Comparison of ENCODE assay signal across 1 cellular context in the genomic region with DNA sequence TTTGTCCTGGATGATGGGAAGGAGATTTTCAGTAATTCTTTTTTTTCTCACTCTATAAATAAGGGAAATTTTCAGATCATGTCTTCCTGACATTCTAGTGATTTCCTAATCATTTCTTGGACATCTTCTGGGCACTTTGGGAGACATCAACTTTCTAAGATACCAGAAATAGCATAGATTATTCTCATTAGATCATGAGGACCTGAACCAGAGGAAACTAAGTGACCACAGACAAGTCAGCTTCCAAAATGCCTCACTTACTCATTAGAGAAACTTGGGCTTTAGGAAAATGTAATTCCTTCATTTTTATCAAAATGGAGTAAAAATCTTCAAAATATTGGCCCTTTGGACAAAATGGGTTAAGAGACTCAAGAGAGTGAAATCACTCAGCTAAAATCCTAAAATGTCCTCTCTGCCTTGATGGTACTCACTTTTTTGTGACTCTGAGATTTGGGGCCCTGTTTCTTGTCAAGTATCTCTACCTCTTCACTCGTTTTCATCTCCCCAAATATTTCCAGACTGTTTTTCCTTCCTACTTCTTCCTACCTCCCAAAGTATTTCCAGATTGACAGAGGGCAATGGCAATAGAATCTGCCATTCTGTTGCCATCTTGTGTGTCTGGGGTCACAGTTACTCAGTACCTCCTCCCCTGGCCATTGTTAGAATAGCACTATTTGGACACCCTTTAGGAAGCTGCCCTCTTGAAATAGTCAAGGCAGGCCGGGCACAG.
TF ChIP-seq lines count a peak whose summit lies in the region.

No MANE protein-coding gene starts in this region.

TF ChIP-seq in K562, 482 proteins besides CTCF, POLR2A, EP300 and RAD21 (continued from another document and continues in another):
- TF ChIP-seq, protein P1, sequence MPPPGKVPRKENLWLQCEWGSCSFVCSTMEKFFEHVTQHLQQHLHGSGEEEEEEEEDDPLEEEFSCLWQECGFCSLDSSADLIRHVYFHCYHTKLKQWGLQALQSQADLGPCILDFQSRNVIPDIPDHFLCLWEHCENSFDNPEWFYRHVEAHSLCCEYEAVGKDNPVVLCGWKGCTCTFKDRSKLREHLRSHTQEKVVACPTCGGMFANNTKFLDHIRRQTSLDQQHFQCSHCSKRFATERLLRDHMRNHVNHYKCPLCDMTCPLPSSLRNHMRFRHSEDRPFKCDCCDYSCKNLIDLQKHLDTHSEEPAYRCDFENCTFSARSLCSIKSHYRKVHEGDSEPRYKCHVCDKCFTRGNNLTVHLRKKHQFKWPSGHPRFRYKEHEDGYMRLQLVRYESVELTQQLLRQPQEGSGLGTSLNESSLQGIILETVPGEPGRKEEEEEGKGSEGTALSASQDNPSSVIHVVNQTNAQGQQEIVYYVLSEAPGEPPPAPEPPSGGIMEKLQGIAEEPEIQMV (tag; conservative IDR thresholded peaks at IDR 0.05; ENCODE audit: low read depth): peak; percentile 43; the same call in 1 of the 2 replicates
- TF ChIP-seq PTBP1 (IDR thresholded peaks at IDR 0.05; ENCODE audit: low read depth, low read length) (no peak), ZNF263 (CRISPR knock-in tag; IDR thresholded peaks at IDR 0.05; ENCODE audit: borderline replicate concordance) (no peak), DMBX1 (CRISPR knock-in tag; IDR thresholded peaks at IDR 0.05; ENCODE audit: borderline replicate concordance) (peak; percentile 82), FUS (optimal IDR thresholded peaks at IDR 0.05; ENCODE audit: low read depth, low read length) (no peak), ZNF655 (CRISPR knock-in tag; IDR thresholded peaks at IDR 0.05) (no peak), GATA2 (CRISPR knock-in tag; IDR thresholded peaks at IDR 0.05) (no peak), RFX5 (IDR thresholded peaks at IDR 0.05; ENCODE audit: low read depth, low read length) (no peak), ZNF444 (CRISPR knock-in tag; IDR thresholded peaks at IDR 0.05) (no peak), ZFPM2 (CRISPR knock-in tag; IDR thresholded peaks at IDR 0.05) (no peak), XRCC4 (IDR thresholded peaks at IDR 0.05; ENCODE audit: extremely low read depth, insufficient read depth, insufficient read length) (no peak), THRB (CRISPR knock-in tag; conservative IDR thresholded peaks at IDR 0.05) (no peak), ZC3H8 (IDR thresholded peaks at IDR 0.05) (no peak), ZFP36 (IDR thresholded peaks at IDR 0.05; ENCODE audit: low read depth, low read length, partially characterized antibody) (no peak), ZC3H11A (IDR thresholded peaks at IDR 0.05; ENCODE audit: low read depth, low read length) (no peak), PYGO2 (tag; IDR thresholded peaks at IDR 0.05) (peak; percentile 79; the same call in 1 of the 2 replicates), CEBPZ (IDR thresholded peaks at IDR 0.05; ENCODE audit: borderline replicate concordance, low read depth, low read length) (no peak), ATF2 (CRISPR knock-in tag; IDR thresholded peaks at IDR 0.05) (no peak), FOXA1 (IDR thresholded peaks at IDR 0.05; ENCODE audit: borderline replicate concordance) (no peak), HES1 (IDR thresholded peaks at IDR 0.05; ENCODE audit: low read depth) (no peak), ZNF766 (CRISPR knock-in tag; conservative IDR thresholded peaks at IDR 0.05) (no peak), IRF1 (CRISPR knock-in tag; IDR thresholded peaks at IDR 0.05; ENCODE audit: borderline replicate concordance) (no peak), CHCHD3 (CRISPR knock-in tag; IDR thresholded peaks at IDR 0.05) (no peak), RBM14 (IDR thresholded peaks at IDR 0.05; ENCODE audit: borderline replicate concordance, insufficient read depth, low read depth, low read length) (no peak), CHD2 (IDR thresholded peaks at IDR 0.05; ENCODE audit: low read depth, low read length) (no peak)
- TF ChIP-seq, protein P2, sequence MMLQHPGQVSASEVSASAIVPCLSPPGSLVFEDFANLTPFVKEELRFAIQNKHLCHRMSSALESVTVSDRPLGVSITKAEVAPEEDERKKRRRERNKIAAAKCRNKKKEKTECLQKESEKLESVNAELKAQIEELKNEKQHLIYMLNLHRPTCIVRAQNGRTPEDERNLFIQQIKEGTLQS (IDR thresholded peaks at IDR 0.05): no peak
- TF ChIP-seq, protein P2 (CRISPR knock-in tag; conservative IDR thresholded peaks at IDR 0.05): no peak
- TF ChIP-seq, protein P3, sequence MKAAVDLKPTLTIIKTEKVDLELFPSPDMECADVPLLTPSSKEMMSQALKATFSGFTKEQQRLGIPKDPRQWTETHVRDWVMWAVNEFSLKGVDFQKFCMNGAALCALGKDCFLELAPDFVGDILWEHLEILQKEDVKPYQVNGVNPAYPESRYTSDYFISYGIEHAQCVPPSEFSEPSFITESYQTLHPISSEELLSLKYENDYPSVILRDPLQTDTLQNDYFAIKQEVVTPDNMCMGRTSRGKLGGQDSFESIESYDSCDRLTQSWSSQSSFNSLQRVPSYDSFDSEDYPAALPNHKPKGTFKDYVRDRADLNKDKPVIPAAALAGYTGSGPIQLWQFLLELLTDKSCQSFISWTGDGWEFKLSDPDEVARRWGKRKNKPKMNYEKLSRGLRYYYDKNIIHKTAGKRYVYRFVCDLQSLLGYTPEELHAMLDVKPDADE (conservative IDR thresholded peaks at IDR 0.05; ENCODE audit: control insufficient read depth, low read depth, low read length): no peak
- TF ChIP-seq, protein P4, sequence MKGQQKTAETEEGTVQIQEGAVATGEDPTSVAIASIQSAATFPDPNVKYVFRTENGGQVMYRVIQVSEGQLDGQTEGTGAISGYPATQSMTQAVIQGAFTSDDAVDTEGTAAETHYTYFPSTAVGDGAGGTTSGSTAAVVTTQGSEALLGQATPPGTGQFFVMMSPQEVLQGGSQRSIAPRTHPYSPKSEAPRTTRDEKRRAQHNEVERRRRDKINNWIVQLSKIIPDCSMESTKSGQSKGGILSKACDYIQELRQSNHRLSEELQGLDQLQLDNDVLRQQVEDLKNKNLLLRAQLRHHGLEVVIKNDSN (CRISPR knock-in tag; IDR thresholded peaks at IDR 0.05): no peak
- TF ChIP-seq, protein P5, sequence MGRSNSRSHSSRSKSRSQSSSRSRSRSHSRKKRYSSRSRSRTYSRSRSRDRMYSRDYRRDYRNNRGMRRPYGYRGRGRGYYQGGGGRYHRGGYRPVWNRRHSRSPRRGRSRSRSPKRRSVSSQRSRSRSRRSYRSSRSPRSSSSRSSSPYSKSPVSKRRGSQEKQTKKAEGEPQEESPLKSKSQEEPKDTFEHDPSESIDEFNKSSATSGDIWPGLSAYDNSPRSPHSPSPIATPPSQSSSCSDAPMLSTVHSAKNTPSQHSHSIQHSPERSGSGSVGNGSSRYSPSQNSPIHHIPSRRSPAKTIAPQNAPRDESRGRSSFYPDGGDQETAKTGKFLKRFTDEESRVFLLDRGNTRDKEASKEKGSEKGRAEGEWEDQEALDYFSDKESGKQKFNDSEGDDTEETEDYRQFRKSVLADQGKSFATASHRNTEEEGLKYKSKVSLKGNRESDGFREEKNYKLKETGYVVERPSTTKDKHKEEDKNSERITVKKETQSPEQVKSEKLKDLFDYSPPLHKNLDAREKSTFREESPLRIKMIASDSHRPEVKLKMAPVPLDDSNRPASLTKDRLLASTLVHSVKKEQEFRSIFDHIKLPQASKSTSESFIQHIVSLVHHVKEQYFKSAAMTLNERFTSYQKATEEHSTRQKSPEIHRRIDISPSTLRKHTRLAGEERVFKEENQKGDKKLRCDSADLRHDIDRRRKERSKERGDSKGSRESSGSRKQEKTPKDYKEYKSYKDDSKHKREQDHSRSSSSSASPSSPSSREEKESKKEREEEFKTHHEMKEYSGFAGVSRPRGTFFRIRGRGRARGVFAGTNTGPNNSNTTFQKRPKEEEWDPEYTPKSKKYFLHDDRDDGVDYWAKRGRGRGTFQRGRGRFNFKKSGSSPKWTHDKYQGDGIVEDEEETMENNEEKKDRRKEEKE (IDR thresholded peaks at IDR 0.05; ENCODE audit: borderline replicate concordance in 1 of 2, control insufficient read depth in 1 of 2, low read depth in 2 of 2, low read length in 1 of 2): no peak
